ENCODE assay signal across 18 cellular contexts in the genomic region with DNA sequence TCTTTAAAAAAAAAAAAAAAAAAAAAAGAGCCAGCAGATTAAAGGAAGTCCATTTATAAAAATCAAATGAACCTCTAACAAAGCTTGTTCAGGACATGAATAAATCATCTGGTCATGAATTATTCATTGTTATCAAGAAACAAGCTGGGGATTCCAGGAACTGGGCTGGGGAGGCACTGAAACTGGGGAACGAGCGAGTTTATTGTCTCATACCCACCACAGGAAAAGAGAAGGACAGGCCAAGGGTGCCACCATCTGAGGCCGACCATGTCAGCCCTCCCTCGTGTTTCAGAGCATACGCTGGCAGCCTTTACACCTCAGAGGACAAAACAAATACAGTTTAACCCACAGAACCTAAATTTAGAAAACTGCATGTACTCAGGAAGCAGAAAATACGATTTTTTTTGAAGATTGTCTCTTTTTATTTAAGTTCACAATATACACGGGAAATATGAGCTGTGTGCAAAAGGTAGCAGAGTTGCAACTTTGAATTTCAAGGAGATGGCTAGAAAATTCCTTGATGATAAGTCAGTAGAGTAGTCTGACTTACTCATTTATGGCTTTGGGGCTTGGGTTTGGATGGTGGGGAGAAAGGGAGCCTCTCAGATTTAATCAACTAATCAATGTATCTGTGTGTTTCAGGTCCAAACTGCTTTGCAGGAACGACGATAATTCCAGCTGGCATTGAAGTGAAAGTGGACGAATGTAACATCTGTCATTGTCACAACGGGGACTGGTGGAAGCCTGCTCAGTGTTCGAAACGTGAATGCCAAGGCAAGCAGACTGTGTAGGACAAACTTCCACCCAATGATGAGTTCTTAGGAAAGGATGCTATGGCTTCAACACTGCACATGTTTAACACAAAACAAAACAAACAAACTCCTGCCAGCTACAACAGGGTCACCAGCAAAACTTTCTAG.
DNase-seq lines count a peak whose midpoint lies in the region; ATAC-seq and TF ChIP-seq lines count a peak whose summit lies in the region.
"Had no signal": no experiment of that assay in that cellular context is flagged by ENCODE, and none has a peak within 500 bp of the region (broad histone marks: within the 10 kb centered on the region; RNA-seq: fewer than 3 reads in every experiment).

No MANE protein-coding gene starts in this region.

- peak; percentile 16 for DNase-seq in activated CD8-positive, alpha-beta T cell treated with anti-CD3 and anti-CD28 coated beads for 36 hours
- no peak for DNase-seq in activated CD8-positive, alpha-beta T cell treated with anti-CD3 and anti-CD28 coated beads, Interleukin-2, amount 10 ng/mL, durations not matched to agents 7 days and 5 days
- peak; percentile 5 for DNase-seq in RPMI7951 (ENCODE audit: low read depth)
- peak; percentile 75 for DNase-seq in inferior parietal cortex (ENCODE audit: extremely low spot score)
- peak; percentile 90 for DNase-seq in superior temporal gyrus (ENCODE audit: extremely low spot score)
- DNase-seq in NCI-H748 (lab: John Stamatoyannopoulos, UW; ENCODE audit: unreplicated experiment): no peak
- no peak for DNase-seq in Karpas-422
- no peak for DNase-seq in activated CD8-positive, alpha-beta memory T cell treated with anti-CD3 and anti-CD28 coated beads, Interleukin-2, amount 50 U/mL, for 4 hours
- DNase-seq: activated CD4-positive, alpha-beta T cell treated with anti-CD3 and anti-CD28 coated beads for 48 hours; H9; heart left ventricle; NCI-H1092; RPMI8226; spleen; T-helper 2 cell had no signal

- CTCF ChIA-PET in activated CD8-positive, alpha-beta T cell treated with anti-CD3 and anti-CD28 coated beads for 36 hours (lab: Charles Lee): no interaction called here
- CTCF ChIA-PET in activated CD8-positive, alpha-beta T cell treated with anti-CD3 and anti-CD28 coated beads, Interleukin-2, amount 10 ng/mL, durations not matched to agents 7 days and 5 days (lab: Charles Lee): no interaction called here

- no peak overlapping the region for H3K4me3 ChIP-seq in Karpas-422 (ENCODE audit: low read length)
- H3K4me3 ChIP-seq: heart left ventricle, spleen, tibial nerve had no signal

- no peak for TF ChIP-seq CTCF in activated CD8-positive, alpha-beta T cell treated with anti-CD3 and anti-CD28 coated beads for 36 hours (IDR thresholded peaks at IDR 0.05)

- no peaks in the 10 kb centered on the region for H3K36me3 Mint-ChIP-seq in activated CD8-positive, alpha-beta T cell treated with anti-CD3 and anti-CD28 coated beads for 36 hours (ENCODE audit: low read depth)
- no peaks in the 10 kb centered on the region for H3K36me3 Mint-ChIP-seq in activated CD8-positive, alpha-beta T cell treated with anti-CD3 and anti-CD28 coated beads, Interleukin-2, amount 10 ng/mL, durations not matched to agents 7 days and 5 days (ENCODE audit: low read depth)

- H3K9me2 ChIP-seq in Karpas-422 (replicated peaks; ENCODE audit: insufficient read depth, low read length): no peaks in the 10 kb centered on the region

- H3K4me2 ChIP-seq in Karpas-422 (ENCODE audit: low read depth, low read length, poor library complexity, severe bottlenecking): no peak overlapping the region

- H3K9me3 Mint-ChIP-seq in activated CD8-positive, alpha-beta T cell treated with anti-CD3 and anti-CD28 coated beads for 36 hours: no peaks in the 10 kb centered on the region
- no peaks in the 10 kb centered on the region for H3K9me3 Mint-ChIP-seq in activated CD8-positive, alpha-beta T cell treated with anti-CD3 and anti-CD28 coated beads, Interleukin-2, amount 10 ng/mL, durations not matched to agents 7 days and 5 days (ENCODE audit: insufficient read depth)
- H3K9me3 Mint-ChIP-seq: activated T-helper 2 cell treated with anti-CD3 and anti-CD28 coated beads, Interferon-gamma antibody, Interleukin-2, Interleukin-4, amounts not matched to agents 10 μg/mL and 5 μg/mL and 100 μg/mL, durations not matched to agents 14 hours and 24 hours and 36 hours; H9 had no signal

- H3K4me3 Mint-ChIP-seq in activated CD8-positive, alpha-beta T cell treated with anti-CD3 and anti-CD28 coated beads for 36 hours: no peak overlapping the region
- H3K4me3 Mint-ChIP-seq in activated CD8-positive, alpha-beta T cell treated with anti-CD3 and anti-CD28 coated beads, Interleukin-2, amount 10 ng/mL, durations not matched to agents 7 days and 5 days: no peak overlapping the region
- H3K4me3 Mint-ChIP-seq: H9 had no signal

- H3K27ac Mint-ChIP-seq in activated CD8-positive, alpha-beta T cell treated with anti-CD3 and anti-CD28 coated beads for 36 hours: no peak overlapping the region
- H3K27ac Mint-ChIP-seq in activated CD8-positive, alpha-beta T cell treated with anti-CD3 and anti-CD28 coated beads, Interleukin-2, amount 10 ng/mL, durations not matched to agents 7 days and 5 days: no peak overlapping the region
- H3K27ac Mint-ChIP-seq: activated T-helper 2 cell treated with anti-CD3 and anti-CD28 coated beads, Interferon-gamma antibody, Interleukin-2, Interleukin-4, amounts not matched to agents 10 μg/mL and 5 μg/mL and 100 μg/mL, durations not matched to agents 14 hours and 24 hours and 36 hours had no signal

- H3K4me1 ChIP-seq in Karpas-422 (ENCODE audit: low read length): no peaks in the 10 kb centered on the region
- H3K4me1 ChIP-seq: heart left ventricle, spleen had no signal

- intact Hi-C loops in activated CD8-positive, alpha-beta T cell treated with anti-CD3 and anti-CD28 coated beads for 36 hours (cut with micrococcal nuclease): no loop called here

- H3K27me3 ChIP-seq in Karpas-422 (ENCODE audit: low read length): no peaks in the 10 kb centered on the region
- H3K27me3 ChIP-seq: heart left ventricle, neutrophil, spleen, tibial nerve had no signal

- H3K27ac ChIP-seq in Karpas-422 (ENCODE audit: low read length): no peak overlapping the region
- H3K27ac ChIP-seq: heart left ventricle, neutrophil, spleen had no signal

- H3K4me1 Mint-ChIP-seq in activated CD8-positive, alpha-beta T cell treated with anti-CD3 and anti-CD28 coated beads for 36 hours (ENCODE audit: low read depth): peaks cover 5% of the 10 kb centered on the region
- H3K4me1 Mint-ChIP-seq in activated CD8-positive, alpha-beta T cell treated with anti-CD3 and anti-CD28 coated beads, Interleukin-2, amount 10 ng/mL, durations not matched to agents 7 days and 5 days (ENCODE audit: low read depth): no peaks in the 10 kb centered on the region

- H3K27me3 Mint-ChIP-seq in activated CD8-positive, alpha-beta T cell treated with anti-CD3 and anti-CD28 coated beads for 36 hours: no peaks in the 10 kb centered on the region
- H3K27me3 Mint-ChIP-seq in activated CD8-positive, alpha-beta T cell treated with anti-CD3 and anti-CD28 coated beads, Interleukin-2, amount 10 ng/mL, durations not matched to agents 7 days and 5 days (ENCODE audit: low read depth): peaks cover 1% of the 10 kb centered on the region

- H3K9me3 ChIP-seq in Karpas-422 (ENCODE audit: low read length): no peaks in the 10 kb centered on the region
- H3K9me3 ChIP-seq: heart left ventricle, neutrophil, spleen, tibial nerve had no signal

- no peaks in the 10 kb centered on the region for H3K36me3 ChIP-seq in Karpas-422 (ENCODE audit: insufficient read depth, low read length)
- H3K36me3 ChIP-seq: heart left ventricle, neutrophil, spleen, tibial nerve had no signal

- H3K9ac ChIP-seq in Karpas-422 (ENCODE audit: low read length): no peak overlapping the region

- POLR2A ChIA-PET in activated CD8-positive, alpha-beta T cell treated with anti-CD3 and anti-CD28 coated beads for 36 hours (lab: Charles Lee): no interaction called here
- POLR2A ChIA-PET in activated CD8-positive, alpha-beta T cell treated with anti-CD3 and anti-CD28 coated beads, Interleukin-2, amount 10 ng/mL, durations not matched to agents 7 days and 5 days (lab: Charles Lee): no interaction called here

- no peak for ATAC-seq in activated CD8-positive, alpha-beta T cell treated with anti-CD3 and anti-CD28 coated beads for 36 hours
- no peak for ATAC-seq in activated CD8-positive, alpha-beta T cell treated with anti-CD3 and anti-CD28 coated beads, Interleukin-2, amount 10 ng/mL, durations not matched to agents 7 days and 5 days
- ATAC-seq: heart left ventricle had no signal

- H4K20me1 ChIP-seq in Karpas-422 (ENCODE audit: insufficient read depth, low read depth, low read length): no peaks in the 10 kb centered on the region

- no peaks in the 10 kb centered on the region for H3K79me2 ChIP-seq in Karpas-422 (ENCODE audit: low read length)

- no peak overlapping the region for H2AFZ ChIP-seq in Karpas-422 (ENCODE audit: low read length)

Comparison
In these comparisons a context has a peak if more than half of its experiments do, and no peak if none do; other contexts are left out.
1. DNase-seq: peak in activated CD8-positive, alpha-beta T cell treated with anti-CD3 and anti-CD28 coated beads for 36 hours (single experiment), RPMI7951 (single experiment), inferior parietal cortex (single experiment) and superior temporal gyrus (single experiment); none in activated CD8-positive, alpha-beta T cell treated with anti-CD3 and anti-CD28 coated beads, Interleukin-2, amount 10 ng/mL, durations not matched to agents 7 days and 5 days (single experiment), NCI-H748 (single experiment), Karpas-422 (single experiment) and activated CD8-positive, alpha-beta memory T cell treated with anti-CD3 and anti-CD28 coated beads, Interleukin-2, amount 50 U/mL, for 4 hours (single experiment).